ENCODE assay signal across 20 cellular contexts in genomic region chr2:241248289-241248688, GRCh38. TPM values are rescaled to one million over a fixed set of nuclear protein-coding genes. Genes with fewer than 3 reads are reported as not detected.
DNase-seq lines count a peak whose midpoint lies in the region; ATAC-seq, FAIRE-seq and TF ChIP-seq lines count a peak whose summit lies in the region.
"Had no signal": no experiment of that assay in that cellular context is flagged by ENCODE, and none has a peak within 500 bp of the region (broad histone marks: within the 10 kb centered on the region; RNA-seq: fewer than 3 reads in every experiment).

No MANE protein-coding gene starts in this region.

- no peak overlapping the region for H3K4ac ChIP-seq in H1 (replicated peaks; ENCODE audit: insufficient read length, low read depth, low read length)

- 93% methylated on average over 11 of the region's 11 CpGs; no CpG with 5 or more reads in 1 of the 2 experiments for WGBS in H1 (ENCODE audit: extremely low coverage in 1 of 2, insufficient coverage in 1 of 2, insufficient read length in 1 of 2, insufficient replicate concordance in 2 of 2, low coverage in 1 of 2, low lambda C conversion rate in 2 of 2, missing lambda C conversion rate in 1 of 2), 2 experiments
- WGBS in psoas muscle, 3 donors: 93 to 98% (median 96%) methylated on average over 11 of the region's 11 CpGs

- H4K8ac ChIP-seq in H1 (ENCODE audit: extremely low read depth, insufficient read depth, low read length): no peak overlapping the region

- no peak overlapping the region for H2AFZ ChIP-seq in H1 (ENCODE audit: low read length)

- TF ChIP-seq CTCF in H1 (IDR thresholded peaks at IDR 0.05; ENCODE audit: control extremely low read depth in 1 of 3, insufficient read depth in 1 of 3, low read depth in 1 of 3, low read length in 3 of 3) (no peak), psoas muscle (IDR thresholded peaks at IDR 0.05) (no peak)

- H2BK12ac ChIP-seq in H1 (ENCODE audit: low read depth, low read length): no peak overlapping the region

- no peak overlapping the region for H3K23ac ChIP-seq in H1 (ENCODE audit: insufficient read length)

- H3K27ac ChIP-seq in H1 (ENCODE audit: low read depth, low read length): no peak overlapping the region
- peak overlapping the region; percentile 30 for H3K27ac ChIP-seq in psoas muscle
- H3K27ac ChIP-seq: 22Rv1, BLaER1 had no signal

- no peak for FAIRE-seq in H1 (lab: Jason Lieb, UNC)
- FAIRE-seq: GM12892, GM18507, HTR-8/SVneo had no signal

- no peak overlapping the region for H4K5ac ChIP-seq in H1 (ENCODE audit: insufficient read length, low read depth, low read length)

- H3K4me3 ChIP-seq in H1 (ENCODE audit: extremely low read depth in 1 of 4, insufficient read depth in 2 of 4, low read depth in 3 of 4, low read length in 4 of 4) (no peak overlapping the region), psoas muscle (no peak overlapping the region)
- H3K4me3 ChIP-seq: BLaER1 had no signal

- H4K91ac ChIP-seq in H1 (replicated peaks; ENCODE audit: insufficient read length, low read length): no peak overlapping the region

- H3K14ac ChIP-seq in H1 (ENCODE audit: insufficient read length): no peak overlapping the region

- H3K36me3 ChIP-seq in H1 (ENCODE audit: control insufficient read depth in 2 of 4, insufficient read depth in 4 of 4, low read length in 3 of 4) (peaks cover 50 to 97% (median 84%) of the 10 kb centered on the region in 4 experiments), psoas muscle (ENCODE audit: insufficient read depth in 1 of 2, low read depth in 1 of 2) (peaks cover 38 to 100% of the 10 kb centered on the region in 2 donors)

- H3K4me1 Mint-ChIP-seq in T-helper 17 cell: peaks cover 8% of the 10 kb centered on the region
- H3K4me1 Mint-ChIP-seq: CD14-positive monocyte, H9 had no signal

- no peak for TF ChIP-seq EP300 in H1 (IDR thresholded peaks at IDR 0.05; ENCODE audit: borderline replicate concordance in 1 of 2, low read depth in 2 of 2, low read length in 2 of 2)

- no peaks in the 10 kb centered on the region; the same call in none of the 2 replicates for H3K79me1 ChIP-seq in H1 (ENCODE audit: low read depth, low read length)

- CTCF ChIA-PET in H1 (lab: Charles Lee; ENCODE audit: partially characterized antibody): no interaction called here

- POLR2A ChIA-PET in H1 (lab: Charles Lee; ENCODE audit: partially characterized antibody): no interaction called here

- no peak overlapping the region for H2BK5ac ChIP-seq in H1 (ENCODE audit: low read depth, low read length)

- no peak overlapping the region for H3K9ac ChIP-seq in H1 (replicated peaks in 1 of 4; ENCODE audit: extremely low read depth in 1 of 4, low read depth in 3 of 4, low read length in 3 of 4)
- H3K9ac ChIP-seq: BLaER1 had no signal

- H2BK15ac ChIP-seq in H1 (ENCODE audit: low read length): no peak overlapping the region

- no peak overlapping the region for H3K56ac ChIP-seq in H1 (replicated peaks; ENCODE audit: insufficient read length, low read depth, low read length)

- H3K4me2 ChIP-seq in H1 (ENCODE audit: insufficient read depth in 1 of 2, low read depth in 2 of 2, low read length in 2 of 2): no peak overlapping the region
- H3K4me2 ChIP-seq: BLaER1 had no signal

- no peak for TF ChIP-seq RAD21 in H1 (IDR thresholded peaks at IDR 0.05 in 1 of 2, conservative IDR thresholded peaks at IDR 0.05 in 1 of 2; ENCODE audit: low read depth in 2 of 2, low read length in 2 of 2)

- no peaks in the 10 kb centered on the region for H3K27me3 Mint-ChIP-seq in T-helper 17 cell

- no peak for TF ChIP-seq POLR2A in H1 (IDR thresholded peaks at IDR 0.05; ENCODE audit: control extremely low read depth in 1 of 2, low read depth in 2 of 2, low read length in 2 of 2)

- H3K9me3 ChIP-seq in T-helper 17 cell (ENCODE audit: control insufficient read depth, low read length, poor library complexity, severe bottlenecking): no peaks in the 10 kb centered on the region
- no peaks in the 10 kb centered on the region for H3K9me3 ChIP-seq in H1 (ENCODE audit: insufficient read depth in 2 of 2, low read depth in 1 of 2, low read length in 1 of 2)
- no peaks in the 10 kb centered on the region for H3K9me3 ChIP-seq in psoas muscle
- H3K9me3 ChIP-seq: BLaER1 had no signal

- no peaks in the 10 kb centered on the region for H3K4me1 ChIP-seq in H1 (replicated peaks in 1 of 4; ENCODE audit: control insufficient read depth in 3 of 4, insufficient read depth in 4 of 4, low read length in 3 of 4)
- peaks cover 14% of the 10 kb centered on the region for H3K4me1 ChIP-seq in psoas muscle
- H3K4me1 ChIP-seq: BLaER1 had no signal

- H2BK120ac ChIP-seq in H1 (replicated peaks; ENCODE audit: low read depth, low read length): no peak overlapping the region

- H3K27me3 ChIP-seq in H1 (replicated peaks in 1 of 4; ENCODE audit: control insufficient read depth in 3 of 4, extremely low read depth in 1 of 4, insufficient read depth in 3 of 4, low read length in 3 of 4) (no peaks in the 10 kb centered on the region), psoas muscle (ENCODE audit: insufficient read depth in 3 of 3, low read length in 2 of 3) (no peaks in the 10 kb centered on the region)
- H3K27me3 ChIP-seq: BLaER1 had no signal

- H3K27ac Mint-ChIP-seq in T-helper 17 cell: peak overlapping the region; percentile 11
- H3K27ac Mint-ChIP-seq: CD8-positive, alpha-beta T cell had no signal

- peak; percentile 83 for DNase-seq in DMS79 (lab: John Stamatoyannopoulos, UW)
- no peak for DNase-seq in DMS79 treated with DMSO at 0.1 percent for 48 hours (lab: John Stamatoyannopoulos, UW)
- no peak for DNase-seq in T-helper 17 cell
- DNase-seq in H1 (ENCODE audit: low read depth in 1 of 2, low spot score in 2 of 2): no peak
- no peak for DNase-seq in psoas muscle
- no peak for DNase-seq in Right ventricle myocardium inferior (ENCODE audit: missing footprints)
- DNase-seq: CD8-positive, alpha-beta T cell; DMS 273 treated with DMSO at 0.1 percent for 48 hours; DMS53; GDM1; GOT3; H9 had no signal

- H4K20me1 ChIP-seq in H1 (replicated peaks in 1 of 2; ENCODE audit: control insufficient read depth in 1 of 2, insufficient read depth in 2 of 2, low read length in 2 of 2): peaks cover 9 to 16% of the 10 kb centered on the region in 2 experiments

- H3K36me3 Mint-ChIP-seq in T-helper 17 cell (ENCODE audit: low read depth): peaks cover 27% of the 10 kb centered on the region

- intact Hi-C loops in psoas muscle (cut with DNase I): no loop called here
- intact Hi-C loops in Right ventricle myocardium inferior (cut with DNase I): no loop called here

- H2BK20ac ChIP-seq in H1 (ENCODE audit: low read length): no peak overlapping the region

- no peak overlapping the region for H2AK5ac ChIP-seq in H1 (ENCODE audit: low read depth, low read length)

- no peaks in the 10 kb centered on the region for H3K23me2 ChIP-seq in H1 (ENCODE audit: low read depth, low read length)

- no peak overlapping the region for H3K18ac ChIP-seq in H1 (ENCODE audit: extremely low read depth, low read length)

- ATAC-seq in T-helper 17 cell (no peak), psoas muscle (no peak), GM18868 (IDR thresholded peaks at IDR 0.05; ENCODE audit: unreplicated experiment) (no peak), GM19463 (IDR thresholded peaks at IDR 0.05; ENCODE audit: unreplicated experiment) (no peak), Right ventricle myocardium inferior (no peak)
- ATAC-seq: CD8-positive, alpha-beta T cell had no signal

- no peak overlapping the region for H3K4me3 Mint-ChIP-seq in T-helper 17 cell
- H3K4me3 Mint-ChIP-seq: CD14-positive monocyte; CD8-positive, alpha-beta T cell; H9 had no signal

- H3K79me2 ChIP-seq in H1 (ENCODE audit: control insufficient read depth in 1 of 2, insufficient read depth in 2 of 2, low read length in 2 of 2): no peaks in the 10 kb centered on the region; a peak in 1 of 4 replicates

TF ChIP-seq in H1, 55 proteins besides CTCF, POLR2A, EP300 and RAD21:
- TF ChIP-seq TBP (IDR thresholded peaks at IDR 0.05; ENCODE audit: low read depth, low read length) (no peak), POU5F1 (IDR thresholded peaks at IDR 0.05; ENCODE audit: low read depth, low read length) (no peak), POLR2AphosphoS5 (IDR thresholded peaks at IDR 0.05; ENCODE audit: low read depth, low read length) (0 out of 2 replicates have a peak, but pooled peaks have one; percentile 10)

RNA-seq across cellular contexts. Expression of gene ANO7, which starts 59.8 kb away (rescaled TPM):
- total RNA-seq in T-helper 17 cell: under 1 TPM; 0.16 to 0.20 TPM
- 6.5 and 6.9 TPM in 2 replicates for total RNA-seq in H1 (2021; fragmentation: NEBNext Ultra II Directional; extraction: Animal tissue kit (Norgen Biotek cat#: 25700))
- 3.2 and 4.1 TPM in 2 replicates for polyA plus RNA-seq in H1 (2011; rRNA removed)
- polyA plus RNA-seq in H1 (2011; cell fraction: cytosol; rRNA removed): 1.9 TPM
- polyA plus RNA-seq in H1 (2011; cell fraction: nucleus; rRNA removed): 10.6 TPM
- polyA plus RNA-seq in H1 (2012, experiment 1 of 2): 3.6 to 5.8 TPM (median 4.8 TPM) in 4 replicates
- polyA plus RNA-seq in H1 (2012, experiment 2 of 2): 2.6 TPM
- polyA plus RNA-seq in H1 (2013, experiment 1 of 2): 4.2 TPM
- 4.2 TPM for polyA plus RNA-seq in H1 (2013, experiment 2 of 2)
- 4.3 and 4.8 TPM in 2 replicates for polyA minus RNA-seq in H1 (2011; rRNA and poly(A)+ RNA removed)
- polyA minus RNA-seq in H1 (2011; cell fraction: cytosol; rRNA and poly(A)+ RNA removed): 3.8 TPM
- polyA minus RNA-seq in H1 (2011; cell fraction: nucleus; rRNA and poly(A)+ RNA removed): 11.1 TPM
- total RNA-seq in psoas muscle: 1 to 10 TPM in 1 of 4 donors, under 1 TPM in 3; 0.36 to 1.8 (median 0.64) TPM
- under 1 TPM; 0.22 to 0.55 (median 0.34) TPM for polyA plus RNA-seq in psoas muscle
- total RNA-seq in Right ventricle myocardium inferior: 0.81 TPM
- polyA plus RNA-seq: CD14-positive monocyte had no signal
